Comparison of ENCODE assay signal across 8 cellular contexts in genomic region chr16:1825381-1825863, GRCh38. TPM values are rescaled to one million over a fixed set of nuclear protein-coding genes. Genes with fewer than 3 reads are reported as not detected.
DNase-seq lines count a peak whose midpoint lies in the region; ATAC-seq and TF ChIP-seq lines count a peak whose summit lies in the region.

No MANE protein-coding gene starts in this region.

- in situ Hi-C loops in astrocyte of the cerebellum (cut with HindIII; ENCODE audit: low sequenced_read_pairs): no loop called here

- H3K27ac ChIP-seq in lower lobe of right lung (peak overlapping the region; percentile 89), tibial artery (peak overlapping the region; percentile 77 to 84)

- no peak for ATAC-seq in activated T-cell treated with anti-CD3 and anti-CD28 coated beads, Interleukin-2, amount 50 U/mL, for 72 hours (replicated peaks in 1 of 2)
- ATAC-seq in lower lobe of right lung (no peak), GM18861 (IDR thresholded peaks at IDR 0.05; ENCODE audit: unreplicated experiment) (no peak), GM18511 (IDR thresholded peaks at IDR 0.05; ENCODE audit: unreplicated experiment) (no peak)

- H3K36me3 ChIP-seq in lower lobe of right lung: peaks cover 34% of the 10 kb centered on the region
- H3K36me3 ChIP-seq in tibial artery: peaks cover 23 to 30% (median 28%) of the 10 kb centered on the region in 3 donors

- no peaks in the 10 kb centered on the region for H3K9me3 Mint-ChIP-seq in activated T-cell treated with anti-CD3 and anti-CD28 coated beads, Interleukin-2, amount 50 U/mL, for 72 hours

- intact Hi-C loops in lower lobe of right lung (cut with DNase I): no loop called here
- intact Hi-C loops in tibial artery (cut with DNase I; ENCODE audit: low total_unique reads): loop anchor here (5.0 kb wide), 1 partner anchor 43 kb away; the partner anchor contains the start of genes NUBP2 and SPSB3

- H3K36me3 Mint-ChIP-seq in activated T-cell treated with anti-CD3 and anti-CD28 coated beads, Interleukin-2, amount 50 U/mL, for 72 hours (ENCODE audit: insufficient read depth in 2 of 2): peaks cover 0 to 2% of the 10 kb centered on the region in 2 donors

- no peak for DNase-seq in activated T-cell treated with anti-CD3 and anti-CD28 coated beads, Interleukin-2, amount 50 U/mL, for 72 hours
- DNase-seq in activated T-cell treated with anti-CD3 and anti-CD28 coated beads, Interleukin-2, amount 50 U/mL, for 1 hour: no peak
- DNase-seq in astrocyte of the cerebellum (ENCODE audit: low read depth) (no peak), lower lobe of right lung (no peak), tibial artery (no peak), NCI-H1105 treated with DMSO at 0.1 percent for 48 hours (lab: John Stamatoyannopoulos, UW) (no peak)

- peaks cover 39% of the 10 kb centered on the region for H3K4me1 Mint-ChIP-seq in activated T-cell treated with anti-CD3 and anti-CD28 coated beads, Interleukin-2, amount 50 U/mL, for 72 hours (ENCODE audit: low read depth)

- peak overlapping the region; percentile 80 to 85 for H3K4me3 Mint-ChIP-seq in activated T-cell treated with anti-CD3 and anti-CD28 coated beads, Interleukin-2, amount 50 U/mL, for 72 hours

- no peaks in the 10 kb centered on the region for H3K27me3 Mint-ChIP-seq in activated T-cell treated with anti-CD3 and anti-CD28 coated beads, Interleukin-2, amount 50 U/mL, for 72 hours (ENCODE audit: low read depth)

- TF ChIP-seq CTCF in astrocyte of the cerebellum (IDR thresholded peaks at IDR 0.05; ENCODE audit: low read depth, low read length, missing control alignments) (no peak), lower lobe of right lung (IDR thresholded peaks at IDR 0.05) (no peak), tibial artery (IDR thresholded peaks at IDR 0.05) (no peak)

- no peaks in the 10 kb centered on the region for H3K9me3 ChIP-seq in lower lobe of right lung
- no peaks in the 10 kb centered on the region for H3K9me3 ChIP-seq in tibial artery

- H3K4me1 ChIP-seq in lower lobe of right lung: peaks cover 50% of the 10 kb centered on the region
- H3K4me1 ChIP-seq in tibial artery: peaks cover 0 to 52% (median 32%) of the 10 kb centered on the region in 4 donors

- H3K4me3 ChIP-seq in astrocyte of the cerebellum (ENCODE audit: low read depth, low read length) (peak overlapping the region; percentile 99), lower lobe of right lung (peak overlapping the region; percentile 98), tibial artery (peak overlapping the region; percentile 74 to 89)

- H3K27me3 ChIP-seq in lower lobe of right lung (ENCODE audit: low read depth) (no peaks in the 10 kb centered on the region), tibial artery (no peaks in the 10 kb centered on the region)

- H3K27ac Mint-ChIP-seq in activated T-cell treated with anti-CD3 and anti-CD28 coated beads, Interleukin-2, amount 50 U/mL, for 72 hours: peak overlapping the region; percentile 54

RNA-seq across cellular contexts. Expression of gene HAGH, which starts 1.2 kb away (rescaled TPM):
- 10 to 100 TPM; 45.0 to 53.5 TPM for total RNA-seq in activated T-cell treated with anti-CD3 and anti-CD28 coated beads, Interleukin-2, amount 50 U/mL, for 72 hours
- total RNA-seq in lower lobe of right lung: 69.1 TPM

RNA-seq across cellular contexts. Expression of gene FAHD1, which starts 1.6 kb away (rescaled TPM):
- total RNA-seq in activated T-cell treated with anti-CD3 and anti-CD28 coated beads, Interleukin-2, amount 50 U/mL, for 72 hours: 10 to 100 TPM; 11.1 to 13.5 TPM
- 16.1 TPM for total RNA-seq in lower lobe of right lung

RNA-seq across cellular contexts. Expression of gene IGFALS, which starts 31.9 kb away (rescaled TPM):
- total RNA-seq in activated T-cell treated with anti-CD3 and anti-CD28 coated beads, Interleukin-2, amount 50 U/mL, for 72 hours: under 1 TPM; 0.14 to 0.37 TPM
- 0.97 TPM for total RNA-seq in lower lobe of right lung

RNA-seq across cellular contexts. Expression of gene NUBP2, which starts 42.7 kb away (rescaled TPM):
- total RNA-seq in activated T-cell treated with anti-CD3 and anti-CD28 coated beads, Interleukin-2, amount 50 U/mL, for 72 hours: 10 to 100 TPM; 47.8 to 50.1 TPM
- 36.0 TPM for total RNA-seq in lower lobe of right lung

RNA-seq across cellular contexts. Expression of gene SPSB3, which starts 43.1 kb away (rescaled TPM):
- total RNA-seq in activated T-cell treated with anti-CD3 and anti-CD28 coated beads, Interleukin-2, amount 50 U/mL, for 72 hours: 10 to 100 TPM; 37.1 to 40.1 TPM
- total RNA-seq in lower lobe of right lung: 44.2 TPM
